Comparison of ENCODE assay signal across 1 cellular context in the genomic region with DNA sequence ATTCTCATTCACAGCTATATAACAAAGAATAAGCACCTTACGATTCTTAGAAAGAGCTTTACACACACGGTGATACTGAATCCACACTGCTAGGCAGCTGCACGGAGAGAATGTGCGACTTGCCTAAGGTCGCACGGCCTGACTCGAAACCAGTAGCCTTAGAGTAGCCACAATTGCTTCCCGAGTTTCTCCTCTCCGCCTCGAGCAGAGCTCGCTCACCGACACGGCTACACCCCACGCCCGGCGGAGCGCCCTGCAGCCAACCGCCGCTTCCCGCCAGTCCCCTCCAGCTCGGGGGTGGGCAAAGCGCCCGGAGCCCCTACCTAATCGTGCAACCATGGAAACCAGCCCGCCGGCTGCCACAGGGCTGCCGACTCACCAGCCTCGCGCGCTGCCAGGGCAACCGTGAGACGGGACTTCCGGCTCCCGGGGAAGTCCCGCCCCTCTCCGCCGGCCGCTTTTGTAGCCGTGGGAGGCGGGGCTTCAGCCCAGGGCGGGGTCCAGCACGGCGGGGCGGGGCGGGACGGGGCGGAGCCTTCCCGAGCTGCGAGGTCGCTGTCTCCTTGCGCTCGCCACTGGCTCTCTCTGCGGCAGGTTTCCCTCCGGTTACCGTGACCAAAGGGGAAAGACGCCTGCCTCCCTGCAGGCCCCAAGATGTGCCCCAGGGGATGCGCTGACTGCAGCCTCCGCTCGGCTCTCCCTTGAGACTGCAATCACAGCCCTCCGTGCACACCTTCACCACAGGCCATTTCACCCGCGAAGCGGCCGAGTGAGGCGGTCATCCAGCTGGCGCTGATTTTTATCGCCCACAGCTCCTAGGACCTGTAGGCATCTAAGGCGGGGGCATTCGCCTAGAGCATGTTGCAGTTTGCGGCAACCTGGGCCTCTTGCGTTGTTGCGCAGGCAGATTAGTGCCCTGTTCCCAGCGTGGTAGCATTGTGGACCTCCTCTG.
TF ChIP-seq lines count a peak whose summit lies in the region.

No MANE protein-coding gene starts in this region.

TF ChIP-seq in PFSK-1, 5 proteins besides CTCF, POLR2A, EP300 and RAD21 (continued from another document):
- TF ChIP-seq, protein P1, sequence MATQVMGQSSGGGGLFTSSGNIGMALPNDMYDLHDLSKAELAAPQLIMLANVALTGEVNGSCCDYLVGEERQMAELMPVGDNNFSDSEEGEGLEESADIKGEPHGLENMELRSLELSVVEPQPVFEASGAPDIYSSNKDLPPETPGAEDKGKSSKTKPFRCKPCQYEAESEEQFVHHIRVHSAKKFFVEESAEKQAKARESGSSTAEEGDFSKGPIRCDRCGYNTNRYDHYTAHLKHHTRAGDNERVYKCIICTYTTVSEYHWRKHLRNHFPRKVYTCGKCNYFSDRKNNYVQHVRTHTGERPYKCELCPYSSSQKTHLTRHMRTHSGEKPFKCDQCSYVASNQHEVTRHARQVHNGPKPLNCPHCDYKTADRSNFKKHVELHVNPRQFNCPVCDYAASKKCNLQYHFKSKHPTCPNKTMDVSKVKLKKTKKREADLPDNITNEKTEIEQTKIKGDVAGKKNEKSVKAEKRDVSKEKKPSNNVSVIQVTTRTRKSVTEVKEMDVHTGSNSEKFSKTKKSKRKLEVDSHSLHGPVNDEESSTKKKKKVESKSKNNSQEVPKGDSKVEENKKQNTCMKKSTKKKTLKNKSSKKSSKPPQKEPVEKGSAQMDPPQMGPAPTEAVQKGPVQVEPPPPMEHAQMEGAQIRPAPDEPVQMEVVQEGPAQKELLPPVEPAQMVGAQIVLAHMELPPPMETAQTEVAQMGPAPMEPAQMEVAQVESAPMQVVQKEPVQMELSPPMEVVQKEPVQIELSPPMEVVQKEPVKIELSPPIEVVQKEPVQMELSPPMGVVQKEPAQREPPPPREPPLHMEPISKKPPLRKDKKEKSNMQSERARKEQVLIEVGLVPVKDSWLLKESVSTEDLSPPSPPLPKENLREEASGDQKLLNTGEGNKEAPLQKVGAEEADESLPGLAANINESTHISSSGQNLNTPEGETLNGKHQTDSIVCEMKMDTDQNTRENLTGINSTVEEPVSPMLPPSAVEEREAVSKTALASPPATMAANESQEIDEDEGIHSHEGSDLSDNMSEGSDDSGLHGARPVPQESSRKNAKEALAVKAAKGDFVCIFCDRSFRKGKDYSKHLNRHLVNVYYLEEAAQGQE (IDR thresholded peaks at IDR 0.05; ENCODE audit: insufficient read depth in 1 of 2, low read depth in 2 of 2, low read length in 2 of 2) = no peak
